In the genomic region with DNA sequence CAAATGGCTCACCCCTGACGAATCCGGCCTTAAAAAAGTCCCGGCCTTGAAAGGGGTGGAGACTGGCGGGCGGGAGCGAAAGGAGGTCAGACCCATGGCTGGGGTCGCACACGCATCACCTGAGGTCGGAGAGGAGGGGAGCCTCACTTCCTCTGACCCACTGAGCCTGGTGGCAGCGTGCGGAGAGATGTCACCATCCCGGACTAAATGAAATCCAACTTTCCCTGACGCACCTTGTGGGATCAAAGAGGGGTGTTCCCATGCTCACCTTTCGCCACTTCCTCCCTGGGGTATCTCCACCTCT, we compare ENCODE assay signal across 8 cellular contexts. TPM values are rescaled to one million over a fixed set of nuclear protein-coding genes. Genes with fewer than 3 reads are reported as not detected.
A peak's percentile ranks its signal among the peaks of the same experiment; 100 is the strongest.
DNase-seq lines count a peak whose midpoint lies in the region; ATAC-seq and TF ChIP-seq lines count a peak whose summit lies in the region.

No MANE protein-coding gene starts in this region.

- TF ChIP-seq CTCF in HL-60 (IDR thresholded peaks at IDR 0.05; ENCODE audit: insufficient read depth, low read length) (no peak), astrocyte of the cerebellum (IDR thresholded peaks at IDR 0.05; ENCODE audit: low read depth, low read length, missing control alignments) (no peak), lower lobe of right lung (IDR thresholded peaks at IDR 0.05) (no peak), tibial nerve (IDR thresholded peaks at IDR 0.05) (no peak)

- H3K27ac ChIP-seq in HL-60 (replicated peaks) (no peak overlapping the region), lower lobe of right lung (peak overlapping the region; percentile 88), tibial nerve (peak overlapping the region; percentile 86 to 98 (median 92))

- peak overlapping the region; percentile 73 for H3K4me3 ChIP-seq in HL-60 (replicated peaks; ENCODE audit: insufficient read depth, low read length)
- peak overlapping the region; percentile 83 for H3K4me3 ChIP-seq in astrocyte of the cerebellum (ENCODE audit: low read depth, low read length)
- peak overlapping the region; percentile 94 for H3K4me3 ChIP-seq in lower lobe of right lung
- H3K4me3 ChIP-seq in tibial nerve, result peak overlapping the region; percentile 85 to 97 (median 94)

- H3K27me3 ChIP-seq in HL-60 (ENCODE audit: insufficient read depth, poor library complexity, severe bottlenecking) (peaks cover 44% of the 10 kb centered on the region), lower lobe of right lung (ENCODE audit: low read depth) (no peaks in the 10 kb centered on the region), tibial nerve (no peaks in the 10 kb centered on the region)

- intact Hi-C loops in lower lobe of right lung (cut with DNase I), result no loop called here

- ATAC-seq in lower lobe of right lung, result no peak

- no peak for TF ChIP-seq POLR2A in tibial nerve (IDR thresholded peaks at IDR 0.05)

- no peaks in the 10 kb centered on the region for H3K9me3 ChIP-seq in lower lobe of right lung
- H3K9me3 ChIP-seq in tibial nerve, result no peaks in the 10 kb centered on the region

- 6 to 12% methylated on average over 7 to 14 of the region's 14 CpGs for WGBS in tibial nerve, 2 donors

- in situ Hi-C loops in astrocyte of the cerebellum (cut with HindIII; ENCODE audit: low sequenced_read_pairs), result no loop called here

- peaks cover 45% of the 10 kb centered on the region for H3K4me1 ChIP-seq in lower lobe of right lung
- H3K4me1 ChIP-seq in tibial nerve, result peaks cover 0 to 50% (median 22%) of the 10 kb centered on the region in 4 donors

- peak; percentile 71 for DNase-seq in 8988T
- no peak for DNase-seq in HL-60 (ENCODE audit: low read depth in 1 of 2, low spot score in 1 of 2)
- DNase-seq in astrocyte of the cerebellum (ENCODE audit: low read depth), result no peak
- DNase-seq in lower lobe of right lung, result no peak
- DNase-seq in tibial nerve (ENCODE audit: low spot score in 2 of 2), result no peak
- DNase-seq in GOT3 (lab: John Stamatoyannopoulos, UW), result no peak
- no peak for DNase-seq in DMS 273 (lab: John Stamatoyannopoulos, UW; ENCODE audit: unreplicated experiment)
- no peak for DNase-seq in T1000 (lab: John Stamatoyannopoulos, UW)

- no peak for TF ChIP-seq EP300 in tibial nerve (IDR thresholded peaks at IDR 0.05)

- H3K36me3 ChIP-seq in lower lobe of right lung (peaks cover 9% of the 10 kb centered on the region), tibial nerve (peaks cover 0 to 19% (median 0%) of the 10 kb centered on the region in 3 donors)

RNA-seq across cellular contexts. Expression of a gene that starts 0.7 kb away (rescaled TPM):
- total RNA-seq in lower lobe of right lung (29.3 TPM), tibial nerve (10 to 100 TPM; 15.7 to 20.9 (median 18.6) TPM)

RNA-seq across cellular contexts. Expression of a gene that starts 36.2 kb away (rescaled TPM):
- total RNA-seq in lower lobe of right lung (0.30 TPM), tibial nerve (1 to 10 TPM in 1 of 4 donors, under 1 TPM in 2, not detected in 1; 0.87 to 6.7 (median 0.98) TPM)

RNA-seq across cellular contexts. Expression of a gene that starts 38.4 kb away (rescaled TPM):
- 23.9 TPM for total RNA-seq in lower lobe of right lung
- total RNA-seq in tibial nerve, result 10 to 100 TPM; 11.1 to 78.4 (median 14.9) TPM
